15 cellular contexts compared by ENCODE assay signal in the genomic region with DNA sequence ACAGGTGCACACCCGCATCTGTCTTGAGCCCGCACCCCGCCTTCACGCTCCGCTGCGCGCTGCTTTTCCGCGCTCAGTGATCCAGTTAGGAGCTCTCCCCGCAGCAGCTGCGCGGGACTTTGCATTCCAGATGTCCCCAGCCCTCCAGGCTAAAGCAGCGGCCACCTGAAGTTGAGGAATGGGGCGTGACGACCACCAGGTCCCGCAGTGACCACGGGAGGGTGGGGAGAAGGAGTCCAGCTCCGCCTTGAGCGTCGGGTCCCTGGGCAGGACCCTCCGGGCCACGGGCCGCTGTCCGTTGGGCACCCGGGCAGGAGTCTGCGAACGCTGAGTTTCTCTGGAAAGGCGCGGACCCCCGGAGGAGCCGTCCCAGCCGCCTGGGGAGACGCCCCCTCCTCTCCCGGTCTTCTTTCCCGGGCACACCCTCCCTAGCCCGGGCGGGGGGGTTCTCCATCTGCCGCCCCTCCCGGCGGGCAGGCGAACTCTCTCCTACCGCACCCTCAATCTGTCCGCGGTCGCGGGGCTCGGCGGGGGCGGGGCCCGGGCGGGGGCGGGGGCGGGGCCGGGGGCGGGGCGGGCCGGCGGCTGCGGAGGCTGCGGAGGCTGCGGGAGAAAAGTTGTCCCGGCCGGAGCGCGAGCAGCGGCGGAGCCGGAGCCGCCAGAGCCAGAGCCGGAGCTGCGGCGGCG. TPM values are rescaled to one million over a fixed set of nuclear protein-coding genes. Genes with fewer than 3 reads are reported as not detected.
DNase-seq lines count a peak whose midpoint lies in the region; TF ChIP-seq lines count a peak whose summit lies in the region.
"Had no signal": no experiment of that assay in that cellular context is flagged by ENCODE, and none has a peak within 500 bp of the region (broad histone marks: within the 10 kb centered on the region; RNA-seq: fewer than 3 reads in every experiment).

A gene (plus strand): TSS at position 612 of the 687 bp plus-strand sequence. CDS start 233 bp downstream, outside the sequence.

- 3% methylated on average over 23 of the region's 73 CpGs for WGBS in esophagus muscularis mucosa
- WGBS in suprapubic skin: 8% methylated on average over 21 of the region's 73 CpGs

- TF ChIP-seq EP300 in esophagus muscularis mucosa (IDR thresholded peaks at IDR 0.05) (no peak), suprapubic skin (IDR thresholded peaks at IDR 0.05) (no peak)

- peaks cover 24% of the 10 kb centered on the region for H3K4me1 Mint-ChIP-seq in nephron

- H3K27ac Mint-ChIP-seq in nephron: peak within 1 kb of the TSS; percentile 15 to 67 (median 58)
- H3K27ac Mint-ChIP-seq: activated T-cell treated with anti-CD3 and anti-CD28 coated beads, Interleukin-2, amount 50 U/mL, for 24 hours; CD4-positive, alpha-beta memory T cell; HFFc6 had no signal

- H3K9me3 ChIP-seq in esophagus muscularis mucosa (peaks cover 0 to 14% (median 0%) of the 10 kb centered on the region in 4 donors), suprapubic skin (no peaks in the 10 kb centered on the region)

- H3K4me1 ChIP-seq in esophagus muscularis mucosa: peaks cover 12 to 27% (median 19%) of the 10 kb centered on the region in 4 donors
- peaks cover 30% of the 10 kb centered on the region for H3K4me1 ChIP-seq in suprapubic skin

- H3K27me3 ChIP-seq in esophagus muscularis mucosa (peaks cover 3 to 96% (median 12%) of the 10 kb centered on the region in 4 donors), suprapubic skin (peaks cover 66% of the 10 kb centered on the region)

- peak; percentile 72 for DNase-seq in NCI-H69 (lab: John Stamatoyannopoulos, UW)
- DNase-seq in esophagus muscularis mucosa (ENCODE audit: extremely low spot score): no peak
- no peak for DNase-seq in suprapubic skin (ENCODE audit: low spot score in 2 of 2)
- no peak for DNase-seq in GM03348 (ENCODE audit: low spot score)
- DNase-seq in activated T-cell treated with anti-CD3 and anti-CD28 coated beads, Interleukin-2, amount 50 U/mL, for 48 hours: no peak
- no peak for DNase-seq in activated CD4-positive, CD25-positive, alpha-beta regulatory T cell (lab: John Stamatoyannopoulos, UW)
- no peak for DNase-seq in NCI-H2107 (lab: John Stamatoyannopoulos, UW)
- DNase-seq: activated T-cell treated with anti-CD3 and anti-CD28 coated beads, Interleukin-2, amount 50 U/mL, for 24 hours; CD4-positive, alpha-beta memory T cell; HFFc6; Karpas-422; NCI-H510A; SIG-M5 had no signal

- intact Hi-C loops in esophagus muscularis mucosa (cut with DNase I): no loop called here

- peak within 1 kb of the TSS; percentile 39 to 59 (median 45) for H3K4me3 ChIP-seq in esophagus muscularis mucosa
- peak within 1 kb of the TSS; percentile 49 for H3K4me3 ChIP-seq in suprapubic skin

- TF ChIP-seq POLR2A in esophagus muscularis mucosa (IDR thresholded peaks at IDR 0.05; ENCODE audit: low read depth) (no peak), suprapubic skin (IDR thresholded peaks at IDR 0.05) (no peak)

- H3K9me3 Mint-ChIP-seq in nephron: peaks cover 15% of the 10 kb centered on the region

- H3K36me3 Mint-ChIP-seq in nephron (ENCODE audit: low read depth): no peaks in the 10 kb centered on the region
- H3K36me3 Mint-ChIP-seq: CD4-positive, alpha-beta memory T cell had no signal

- TF ChIP-seq CTCF in esophagus muscularis mucosa (IDR thresholded peaks at IDR 0.05) (no peak), nephron (IDR thresholded peaks at IDR 0.05; ENCODE audit: unreplicated experiment in 3 of 3) (no peak), suprapubic skin (IDR thresholded peaks at IDR 0.05) (no peak)

- H3K4me3 Mint-ChIP-seq in nephron: peak within 1 kb of the TSS; percentile 85 to 90 (median 90)
- H3K4me3 Mint-ChIP-seq: activated T-cell treated with anti-CD3 and anti-CD28 coated beads, Interleukin-2, amount 50 U/mL, for 24 hours; CD4-positive, alpha-beta memory T cell; HFFc6 had no signal

- no peak within 1 kb of the TSS for H3K27ac ChIP-seq in esophagus muscularis mucosa (replicated peaks in 1 of 4)
- no peak within 1 kb of the TSS for H3K27ac ChIP-seq in suprapubic skin

- no peaks in the 10 kb centered on the region for H3K36me3 ChIP-seq in esophagus muscularis mucosa
- H3K36me3 ChIP-seq in suprapubic skin: no peaks in the 10 kb centered on the region

- H3K27me3 Mint-ChIP-seq in nephron (ENCODE audit: low read depth): peaks cover 75% of the 10 kb centered on the region

RNA-seq across cellular contexts. Expression of the gene that starts here (rescaled TPM):
- total RNA-seq in esophagus muscularis mucosa: 1 to 10 TPM; 2.9 to 3.8 (median 3.5) TPM
- 1 to 10 TPM; 1.2 to 3.8 (median 2.3) TPM for total RNA-seq in suprapubic skin
- total RNA-seq: CD4-positive, alpha-beta memory T cell; fibroblast of lung; HFFc6 had no signal
